In the genomic region with DNA sequence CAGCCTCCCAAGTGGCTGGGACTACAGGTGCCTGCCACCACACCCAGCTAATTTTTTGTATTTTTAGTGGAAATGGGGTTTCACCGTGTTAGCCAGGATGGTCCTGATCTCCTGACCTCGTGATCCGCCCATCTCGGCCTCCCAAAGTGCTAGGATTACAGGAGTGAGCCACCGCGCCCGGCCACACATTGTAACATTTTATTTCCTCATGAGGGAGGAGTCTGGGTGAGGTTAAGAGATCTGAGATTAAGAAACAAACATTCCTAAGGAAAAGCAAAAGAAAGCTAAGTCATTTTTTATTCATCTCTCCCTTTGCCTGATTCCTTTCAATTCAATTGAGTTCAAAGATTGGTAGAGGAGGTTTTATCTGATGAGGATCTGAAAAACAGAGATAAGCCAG, we compare ENCODE assay signal across 1 cellular context. TPM values are rescaled to one million over a fixed set of nuclear protein-coding genes. Genes with fewer than 3 reads are reported as not detected.
"Had no signal": no experiment of that assay in that cellular context is flagged by ENCODE, and none has a peak within 500 bp of the region (broad histone marks: within the 10 kb centered on the region; RNA-seq: fewer than 3 reads in every experiment).

No MANE protein-coding gene starts in this region.

RNA-seq across cellular contexts. Expression of a gene that starts 7.5 kb away (rescaled TPM):
- total RNA-seq: HT-29 had no signal
